ENCODE assay signal across 25 cellular contexts in genomic region chr2:32617790-32618189, GRCh38. TPM values are rescaled to one million over a fixed set of nuclear protein-coding genes. Genes with fewer than 3 reads are reported as not detected.
A peak's percentile ranks its signal among the peaks of the same experiment; 100 is the strongest.
DNase-seq lines count a peak whose midpoint lies in the region; ATAC-seq, FAIRE-seq and TF ChIP-seq lines count a peak whose summit lies in the region.
"Had no signal": no experiment of that assay in that cellular context is flagged by ENCODE, and none has a peak within 500 bp of the region (broad histone marks: within the 10 kb centered on the region; RNA-seq: fewer than 3 reads in every experiment).

No MANE protein-coding gene starts in this region.

- peaks cover 38% of the 10 kb centered on the region for H3K36me3 Mint-ChIP-seq in activated naive CD4-positive, alpha-beta T cell treated with anti-CD3 and anti-CD28 coated beads, Interleukin-2, amount 10 ng/mL, durations not matched to agents 7 days and 5 days
- H3K36me3 Mint-ChIP-seq in CD4-positive, alpha-beta T cell (ENCODE audit: low read depth), result peaks cover 74% of the 10 kb centered on the region

- peak overlapping the region; percentile 53 for H3K27ac Mint-ChIP-seq in activated naive CD4-positive, alpha-beta T cell treated with anti-CD3 and anti-CD28 coated beads, Interleukin-2, amount 10 ng/mL, durations not matched to agents 7 days and 5 days
- H3K27ac Mint-ChIP-seq in CD4-positive, alpha-beta T cell, result peak overlapping the region; percentile 49

- H3K9me3 ChIP-seq in CD4-positive, alpha-beta T cell (ENCODE audit: control insufficient read depth, low read length), result no peaks in the 10 kb centered on the region
- H3K9me3 ChIP-seq in hepatocyte (ENCODE audit: low read depth) (no peaks in the 10 kb centered on the region), small intestine (ENCODE audit: control insufficient read depth, low read depth) (no peaks in the 10 kb centered on the region)

- H3K9me2 ChIP-seq in hepatocyte (replicated peaks; ENCODE audit: insufficient read depth), result no peaks in the 10 kb centered on the region

- H4K20me1 ChIP-seq in hepatocyte (ENCODE audit: insufficient read depth, poor library complexity, severe bottlenecking), result no peaks in the 10 kb centered on the region

- no peak for TF ChIP-seq POLR2A in GM18505 (IDR thresholded peaks at IDR 0.05; ENCODE audit: borderline replicate concordance, extremely low read depth, insufficient read depth, insufficient read length)

- intact Hi-C loops in CD4-positive, alpha-beta T cell (cut with DNase I, micrococcal nuclease), result no loop called here

- FAIRE-seq in small intestine (lab: Jason Lieb, UNC), result peak; percentile 67
- FAIRE-seq: GM12892, GM18507 had no signal

- no peak overlapping the region for H3K4me3 Mint-ChIP-seq in activated naive CD4-positive, alpha-beta T cell treated with anti-CD3 and anti-CD28 coated beads, Interleukin-2, amount 10 ng/mL, durations not matched to agents 7 days and 5 days
- no peak overlapping the region for H3K4me3 Mint-ChIP-seq in CD4-positive, alpha-beta T cell
- H3K4me3 Mint-ChIP-seq: CD8-positive, alpha-beta memory T cell had no signal

- H3K4me3 ChIP-seq in hepatocyte (no peak overlapping the region), small intestine (ENCODE audit: low read depth in 1 of 2, low read length in 2 of 2) (no peak overlapping the region)

- H3K27me3 Mint-ChIP-seq in activated naive CD4-positive, alpha-beta T cell treated with anti-CD3 and anti-CD28 coated beads, Interleukin-2, amount 10 ng/mL, durations not matched to agents 7 days and 5 days, result no peaks in the 10 kb centered on the region
- no peaks in the 10 kb centered on the region for H3K27me3 Mint-ChIP-seq in CD4-positive, alpha-beta T cell

- H3K9me3 Mint-ChIP-seq in activated naive CD4-positive, alpha-beta T cell treated with anti-CD3 and anti-CD28 coated beads, Interleukin-2, amount 10 ng/mL, durations not matched to agents 7 days and 5 days, result no peaks in the 10 kb centered on the region
- H3K9me3 Mint-ChIP-seq in CD4-positive, alpha-beta T cell, result no peaks in the 10 kb centered on the region
- H3K9me3 Mint-ChIP-seq: CD8-positive, alpha-beta memory T cell had no signal

- TF ChIP-seq CTCF in CD4-positive, alpha-beta T cell (IDR thresholded peaks at IDR 0.05), result no peak
- TF ChIP-seq CTCF in hepatocyte (IDR thresholded peaks at IDR 0.05; ENCODE audit: poor library complexity), result no peak

- H3K36me3 ChIP-seq in hepatocyte (replicated peaks; ENCODE audit: insufficient read depth, low read depth) (no peaks in the 10 kb centered on the region), small intestine (ENCODE audit: control insufficient read depth in 2 of 2, insufficient read depth in 2 of 2, low read length in 2 of 2) (peaks cover 4 to 12% of the 10 kb centered on the region in 2 donors)

- H2AFZ ChIP-seq in hepatocyte, result no peak overlapping the region

- DNase-seq in activated naive CD4-positive, alpha-beta T cell treated with anti-CD3 and anti-CD28 coated beads, Interleukin-2, amount 10 ng/mL, durations not matched to agents 7 days and 5 days, result no peak
- no peak for DNase-seq in activated naive CD4-positive, alpha-beta T cell treated with Interleukin-2 at 50 U/mL for 16 hours
- no peak for DNase-seq in CD4-positive, alpha-beta T cell
- DNase-seq in hepatocyte (ENCODE audit: low spot score), result no peak
- DNase-seq in small intestine, result peak; percentile 17
- DNase-seq in activated CD8-positive, alpha-beta memory T cell treated with anti-CD3 and anti-CD28 coated beads for 24 hours, result no peak
- no peak for DNase-seq in stimulated activated CD4-positive, alpha-beta T cell treated with anti-CD3 and anti-CD28 coated beads, Interleukin-15, amount 100 ng/mL, for 24 hours
- DNase-seq: Calu3; CD8-positive, alpha-beta memory T cell; DMS153; GOT3; HCEC 1CT; KBM-7; MM.1S; NCI-H1048; NCI-H1436; NCI-H2081; NCI-H2171 treated with DMSO at 0.1 percent for 48 hours; NCI-H446; NCI-H526; Right ventricle myocardium superior had no signal

- no peaks in the 10 kb centered on the region for H3K27me3 ChIP-seq in CD4-positive, alpha-beta T cell (ENCODE audit: control insufficient read depth, insufficient read depth, low read length)
- H3K27me3 ChIP-seq in hepatocyte (no peaks in the 10 kb centered on the region), small intestine (ENCODE audit: control insufficient read depth in 2 of 2, insufficient read depth in 2 of 2, low read length in 2 of 2) (no peaks in the 10 kb centered on the region)

- no peaks in the 10 kb centered on the region for H3K4me1 ChIP-seq in hepatocyte (ENCODE audit: insufficient read depth)
- H3K4me1 ChIP-seq in small intestine (ENCODE audit: control insufficient read depth in 2 of 2, insufficient read depth in 1 of 2, low read depth in 1 of 2, low read length in 1 of 2), result peaks cover 4 to 5% of the 10 kb centered on the region in 2 donors

- peak overlapping the region; percentile 3 for H3K4me2 ChIP-seq in hepatocyte

- H3K79me2 ChIP-seq in hepatocyte, result no peaks in the 10 kb centered on the region

- peaks cover 6% of the 10 kb centered on the region for H3K4me1 Mint-ChIP-seq in activated naive CD4-positive, alpha-beta T cell treated with anti-CD3 and anti-CD28 coated beads, Interleukin-2, amount 10 ng/mL, durations not matched to agents 7 days and 5 days
- H3K4me1 Mint-ChIP-seq in CD4-positive, alpha-beta T cell (ENCODE audit: low read depth), result no peaks in the 10 kb centered on the region

- 75% methylated on average over 2 of the region's 2 CpGs for WGBS in hepatocyte (ENCODE audit: low lambda C conversion rate, missing lambda C conversion rate)
- WGBS in small intestine, 3 donors, result 33 to 66% (median 51%) methylated on average over 2 of the region's 2 CpGs

- H3K27ac ChIP-seq in CD4-positive, alpha-beta T cell (ENCODE audit: low read depth, low read length), result no peak overlapping the region
- H3K27ac ChIP-seq in hepatocyte, result no peak overlapping the region
- H3K27ac ChIP-seq in small intestine (ENCODE audit: low read depth in 1 of 2, low read length in 1 of 2), result no peak overlapping the region
- H3K27ac ChIP-seq: HL-60 had no signal

- no peak for ATAC-seq in CD4-positive, alpha-beta T cell (ENCODE audit: poor library complexity)
- ATAC-seq in GM18505 (IDR thresholded peaks at IDR 0.05; ENCODE audit: unreplicated experiment), result no peak

- CTCF ChIA-PET in activated naive CD4-positive, alpha-beta T cell treated with anti-CD3 and anti-CD28 coated beads, Interleukin-2, amount 10 ng/mL, durations not matched to agents 7 days and 5 days (lab: Charles Lee), result interaction anchor here (0.6 kb wide), 1 partner anchor 13 kb away, joined by 3 read pairs; no protein-coding TSS in a partner anchor
- CTCF ChIA-PET in CD4-positive, alpha-beta T cell (lab: Charles Lee), result no interaction called here

- POLR2A ChIA-PET in CD4-positive, alpha-beta T cell (lab: Charles Lee), result no interaction called here

RNA-seq across cellular contexts. Expression of gene TTC27, which starts 10.1 kb away (rescaled TPM):
- total RNA-seq in CD4-positive, alpha-beta T cell, result 10 to 100 TPM; 11.6 to 17.6 TPM
- total RNA-seq in hepatocyte, result 10.7 and 20.6 TPM in 2 replicates
- 9.6 and 12.7 TPM in 2 replicates for polyA plus RNA-seq in hepatocyte
- 10 to 100 TPM in 1 of 3 donors, 1 to 10 TPM in 2; 3.4 to 11.9 (median 4.3) TPM for polyA plus RNA-seq in small intestine
